ENCODE assay signal across 9 cellular contexts in genomic region chr10:26857991-26858706, GRCh38. TPM values are rescaled to one million over a fixed set of nuclear protein-coding genes. Genes with fewer than 3 reads are reported as not detected.
DNase-seq lines count a peak whose midpoint lies in the region; ATAC-seq, FAIRE-seq and TF ChIP-seq lines count a peak whose summit lies in the region.
"Had no signal": no experiment of that assay in that cellular context is flagged by ENCODE, and none has a peak within 500 bp of the region (broad histone marks: within the 10 kb centered on the region; RNA-seq: fewer than 3 reads in every experiment).

No MANE protein-coding gene starts in this region.

- H3K9me1 ChIP-seq in endothelial cell of umbilical vein (replicated peaks; ENCODE audit: control insufficient read depth, extremely low read depth, insufficient read depth, low read length), result no peaks in the 10 kb centered on the region

- no peak for TF ChIP-seq EP300 in ovary (IDR thresholded peaks at IDR 0.05)

- H3K27me3 ChIP-seq in DND-41 (ENCODE audit: insufficient read depth, low read length, poor library complexity) (no peaks in the 10 kb centered on the region), endothelial cell of umbilical vein (ENCODE audit: control insufficient read depth in 2 of 2, insufficient read depth in 2 of 2, low read length in 2 of 2) (peaks cover 1 to 4% of the 10 kb centered on the region in 2 experiments), smooth muscle cell (ENCODE audit: low read depth) (no peaks in the 10 kb centered on the region), ovary (no peaks in the 10 kb centered on the region)
- H3K27me3 ChIP-seq: SJCRH30 had no signal

- peaks cover 5% of the 10 kb centered on the region for H3F3A ChIP-seq in smooth muscle cell (ENCODE audit: low read depth)

- intact Hi-C loops in endothelial cell of umbilical vein (cut with micrococcal nuclease), result no loop called here
- intact Hi-C loops in ovary (cut with DNase I), result no loop called here
- intact Hi-C loops in posterior vena cava (cut with DNase I), result no loop called here

- POLR2A ChIA-PET in endothelial cell of umbilical vein (lab: Charles Lee), result no interaction called here

- H3K36me3 ChIP-seq in DND-41 (ENCODE audit: insufficient read depth, low read length) (no peaks in the 10 kb centered on the region), endothelial cell of umbilical vein (ENCODE audit: control insufficient read depth in 2 of 2, extremely low read depth in 1 of 2, insufficient read depth in 2 of 2, low read length in 2 of 2) (no peaks in the 10 kb centered on the region), smooth muscle cell (ENCODE audit: low read depth) (no peaks in the 10 kb centered on the region), ovary (no peaks in the 10 kb centered on the region)
- H3K36me3 ChIP-seq: SJCRH30 had no signal

- H3K4me3 ChIP-seq in DND-41 (ENCODE audit: low read depth in 1 of 2, low read length in 2 of 2) (peak overlapping the region in 1 of 2 experiments; percentile 87; a peak in 3 of 4 replicates), endothelial cell of umbilical vein (replicated peaks in 1 of 3; ENCODE audit: insufficient read depth in 1 of 3, low read depth in 1 of 3, low read length in 3 of 3) (no peak overlapping the region), smooth muscle cell (peak overlapping the region; percentile 87), ovary (no peak overlapping the region)

- H2AFZ ChIP-seq in DND-41 (ENCODE audit: low read depth, low read length) (no peak overlapping the region), endothelial cell of umbilical vein (ENCODE audit: low read depth, low read length) (no peak overlapping the region), smooth muscle cell (ENCODE audit: low read depth) (no peak overlapping the region)

- TF ChIP-seq CTCF in DND-41 (IDR thresholded peaks at IDR 0.05; ENCODE audit: borderline replicate concordance, extremely low read depth, low read length, poor library complexity, severe bottlenecking) (no peak), GM20000 (IDR thresholded peaks at IDR 0.05; ENCODE audit: extremely low read depth, missing control alignments) (no peak), endothelial cell of umbilical vein (IDR thresholded peaks at IDR 0.05; ENCODE audit: extremely low read depth in 1 of 2, insufficient read depth in 1 of 2, low read depth in 1 of 2, low read length in 2 of 2) (no peak), smooth muscle cell (IDR thresholded peaks at IDR 0.05; ENCODE audit: borderline replicate concordance, insufficient read depth, poor library complexity, severe bottlenecking) (no peak), ovary (IDR thresholded peaks at IDR 0.05) (no peak)

- CTCF ChIA-PET in endothelial cell of umbilical vein (lab: Charles Lee), result interaction anchor here (1.2 kb wide), 1 partner anchor 132 kb away, joined by 5 read pairs; no protein-coding TSS in a partner anchor

- dilution Hi-C loops in endothelial cell of umbilical vein (cut with MboI; ENCODE audit: extremely low pct_ligation_motif_present, low sequenced_read_pairs), result no loop called here

- no TSS peak for BruUV-seq in endothelial cell of umbilical vein (replicated peaks; lab: Mats Ljungman, UMichigan)

- H3K27ac ChIP-seq in DND-41 (ENCODE audit: low read length), result peak overlapping the region; percentile 98
- no peak overlapping the region for H3K27ac ChIP-seq in endothelial cell of umbilical vein (ENCODE audit: insufficient read depth, low read depth, low read length)
- H3K27ac ChIP-seq in smooth muscle cell (ENCODE audit: low read depth), result peak overlapping the region; percentile 92
- H3K27ac ChIP-seq in ovary, result no peak overlapping the region
- H3K27ac ChIP-seq: SJCRH30 had no signal

- H3K9ac ChIP-seq in DND-41 (ENCODE audit: low read depth, low read length) (peak overlapping the region; percentile 99), endothelial cell of umbilical vein (replicated peaks; ENCODE audit: extremely low read depth, insufficient read depth, low read length) (no peak overlapping the region), smooth muscle cell (ENCODE audit: low read depth) (peak overlapping the region; percentile 92)

- no peak for FAIRE-seq in endothelial cell of umbilical vein (lab: Jason Lieb, UNC)

- 58% methylated on average over 7 of the region's 7 CpGs for WGBS in smooth muscle cell (ENCODE audit: low lambda C conversion rate)
- WGBS in ovary, 3 donors, result 25 to 37% (median 29%) methylated on average over 7 of the region's 7 CpGs

- H4K20me1 ChIP-seq in DND-41 (ENCODE audit: insufficient read depth, low read length) (peaks cover 43% of the 10 kb centered on the region), endothelial cell of umbilical vein (replicated peaks; ENCODE audit: control insufficient read depth, extremely low read depth, insufficient read depth, low read length) (peaks cover 4% of the 10 kb centered on the region), smooth muscle cell (ENCODE audit: low read depth) (peaks cover 60% of the 10 kb centered on the region)

- H3K4me2 ChIP-seq in DND-41 (ENCODE audit: insufficient read depth, low read length) (peak overlapping the region; percentile 88), endothelial cell of umbilical vein (ENCODE audit: insufficient read depth, low read length) (peak overlapping the region; percentile 99), smooth muscle cell (peak overlapping the region; percentile 94)

- H3K4me1 ChIP-seq in DND-41 (ENCODE audit: insufficient read depth, low read length) (peaks cover 37% of the 10 kb centered on the region), endothelial cell of umbilical vein (ENCODE audit: control insufficient read depth, extremely low read depth, insufficient read depth, low read length) (peaks cover 13% of the 10 kb centered on the region), smooth muscle cell (ENCODE audit: low read depth) (peaks cover 27% of the 10 kb centered on the region), ovary (ENCODE audit: insufficient read depth) (peaks cover 6% of the 10 kb centered on the region)

- H3K9me3 ChIP-seq in DND-41 (ENCODE audit: insufficient read depth, low read length, severe bottlenecking), result no peaks in the 10 kb centered on the region
- no peaks in the 10 kb centered on the region for H3K9me3 ChIP-seq in endothelial cell of umbilical vein (replicated peaks; ENCODE audit: control insufficient read depth, insufficient read depth, low read length)
- no peaks in the 10 kb centered on the region for H3K9me3 ChIP-seq in smooth muscle cell (replicated peaks; ENCODE audit: low read depth)
- H3K9me3 ChIP-seq in ovary, result no peaks in the 10 kb centered on the region
- H3K9me3 ChIP-seq: SJCRH30 had no signal

- TF ChIP-seq POLR2A in endothelial cell of umbilical vein (IDR thresholded peaks at IDR 0.05; ENCODE audit: low read depth, low read length) (no peak), ovary (IDR thresholded peaks at IDR 0.05) (no peak)

- no peak for DNase-seq in DND-41
- peak; percentile 33 for DNase-seq in GM20000 (ENCODE audit: low spot score)
- peak; percentile 19 for DNase-seq in LHCN-M2 (ENCODE audit: low read depth)
- DNase-seq in endothelial cell of umbilical vein (ENCODE audit: low read depth, low spot score), result no peak
- no peak for DNase-seq in smooth muscle cell (lab: John Stamatoyannopoulos, UW; ENCODE audit: unreplicated experiment)
- DNase-seq in hippocampal formation (lab: John Stamatoyannopoulos, UW), result no peak
- DNase-seq in ovary, result no peak
- DNase-seq in posterior vena cava (ENCODE audit: low spot score), result no peak

- ATAC-seq in DND-41 (ENCODE audit: insufficient read depth, low read depth), result no peak

- H3K79me2 ChIP-seq in DND-41 (ENCODE audit: insufficient read depth, low read length) (peaks cover 76% of the 10 kb centered on the region), endothelial cell of umbilical vein (ENCODE audit: control insufficient read depth, insufficient read depth, low read length) (peaks cover 70% of the 10 kb centered on the region), smooth muscle cell (ENCODE audit: low read depth) (peaks cover 68% of the 10 kb centered on the region)

TF ChIP-seq in endothelial cell of umbilical vein, 7 proteins besides CTCF, POLR2A, EP300 and RAD21:
- TF ChIP-seq JUN (IDR thresholded peaks at IDR 0.05; ENCODE audit: borderline replicate concordance, insufficient read depth, insufficient read length, low read depth) (no peak), EZH2 (IDR thresholded peaks at IDR 0.05; ENCODE audit: borderline replicate concordance, low read depth, low read length, severe bottlenecking) (no peak), FOS (IDR thresholded peaks at IDR 0.05; ENCODE audit: borderline replicate concordance, insufficient read depth, low read length) (no peak), MAX (IDR thresholded peaks at IDR 0.05; ENCODE audit: insufficient read depth, insufficient read length) (no peak), GATA2 (IDR thresholded peaks at IDR 0.05; ENCODE audit: insufficient read depth, insufficient read length, low read depth, low read length) (no peak), MYC (IDR thresholded peaks at IDR 0.05; ENCODE audit: low read depth, low read length) (no peak), POLR2AphosphoS5 (IDR thresholded peaks at IDR 0.05; ENCODE audit: insufficient read depth, low read depth, low read length) (no peak)

RNA-seq across cellular contexts. Expression of gene ABI1, which starts 2.6 kb away (rescaled TPM):
- total RNA-seq in LHCN-M2 (2014; rRNA removed) (29.0 and 42.8 TPM in 2 replicates), endothelial cell of umbilical vein (53.6 and 58.8 TPM in 2 replicates), smooth muscle cell (51.4 and 67.1 TPM in 2 replicates), ovary (10 to 100 TPM; 29.8 to 51.7 (median 42.1) TPM), posterior vena cava (10 to 100 TPM; 42.6 to 50.1 TPM)
- 26.6 TPM for polyA plus RNA-seq in LHCN-M2 (2012)
- polyA plus RNA-seq in endothelial cell of umbilical vein (59.1 and 63.0 TPM in 2 replicates), smooth muscle cell (40.3 and 52.2 TPM in 2 replicates), ovary (10 to 100 TPM; 31.1 to 51.1 TPM)
- 44.1 and 49.7 TPM in 2 replicates for polyA plus RNA-seq in endothelial cell of umbilical vein (2011; cell fraction: cytosol; rRNA removed)
- 46.8 and 56.6 TPM in 2 replicates for polyA plus RNA-seq in endothelial cell of umbilical vein (2011; cell fraction: nucleus; rRNA removed)
- 47.4 and 57.6 TPM in 2 replicates for polyA plus RNA-seq in endothelial cell of umbilical vein (2012)
- polyA minus RNA-seq in endothelial cell of umbilical vein, result 37.2 and 48.9 TPM in 2 replicates
- polyA minus RNA-seq in endothelial cell of umbilical vein (2011; cell fraction: cytosol; rRNA and poly(A)+ RNA removed), result 9.2 TPM
- polyA minus RNA-seq in endothelial cell of umbilical vein (2011; cell fraction: nucleus; rRNA and poly(A)+ RNA removed), result 43.8 and 62.8 TPM in 2 replicates

Comparison
In these comparisons a context has a peak if more than half of its experiments do, and no peak if none do; other contexts are left out.
1. DNase-seq: peak in GM20000 (single experiment) and LHCN-M2 (single experiment); none in DND-41 (single experiment), endothelial cell of umbilical vein (single experiment), smooth muscle cell (single experiment), hippocampal formation (0 of 2), ovary (0 of 5) and posterior vena cava (single experiment).
2. H3K27ac ChIP-seq: peak in DND-41 (single experiment) and smooth muscle cell (single experiment); none in endothelial cell of umbilical vein (single experiment) and ovary (0 of 2).
3. Peak in every context shown above with its lines, with median percentiles within 50 percentile points of each other: H3K4me2 ChIP-seq.